Comparison of ENCODE assay signal across 15 cellular contexts in genomic region chr14:92711976-92712653, GRCh38. TPM values are rescaled to one million over a fixed set of nuclear protein-coding genes. Genes with fewer than 3 reads are reported as not detected.
DNase-seq lines count a peak whose midpoint lies in the region; ATAC-seq lines count a peak whose summit lies in the region.
"Had no signal": no experiment of that assay in that cellular context is flagged by ENCODE, and none has a peak within 500 bp of the region (broad histone marks: within the 10 kb centered on the region; RNA-seq: fewer than 3 reads in every experiment).

No MANE protein-coding gene starts in this region.

- H3K27ac Mint-ChIP-seq in T-helper 17 cell, result peak overlapping the region; percentile 34
- no peak overlapping the region for H3K27ac Mint-ChIP-seq in activated naive CD8-positive, alpha-beta T cell treated with anti-CD3 and anti-CD28 coated beads, Interleukin-2, amount 50 U/mL, for 24 hours
- H3K27ac Mint-ChIP-seq: IgD-negative memory B cell had no signal

- no peaks in the 10 kb centered on the region for H3K27me3 Mint-ChIP-seq in T-helper 17 cell
- H3K27me3 Mint-ChIP-seq in activated naive CD8-positive, alpha-beta T cell treated with anti-CD3 and anti-CD28 coated beads, Interleukin-2, amount 50 U/mL, for 24 hours, result no peaks in the 10 kb centered on the region
- H3K27me3 Mint-ChIP-seq: IgD-negative memory B cell had no signal

- ATAC-seq in T-helper 17 cell (no peak), GM21447 (IDR thresholded peaks at IDR 0.05; ENCODE audit: unreplicated experiment) (no peak), GM21381 (IDR thresholded peaks at IDR 0.05; ENCODE audit: unreplicated experiment) (no peak)
- ATAC-seq in activated naive CD8-positive, alpha-beta T cell treated with anti-CD3 and anti-CD28 coated beads, Interleukin-2, amount 50 U/mL, for 24 hours, result no peak
- ATAC-seq: A549, HCT116 had no signal

- peak overlapping the region; percentile 89 for H3K27ac ChIP-seq in cingulate gyrus (ENCODE audit: low read depth, low read length)
- peak overlapping the region; percentile 79 for H3K27ac ChIP-seq in temporal lobe (ENCODE audit: low read depth, low read length)
- H3K27ac ChIP-seq: A549, BLaER1 had no signal

- H3K4me1 Mint-ChIP-seq in T-helper 17 cell, result peaks cover 2% of the 10 kb centered on the region
- no peaks in the 10 kb centered on the region for H3K4me1 Mint-ChIP-seq in activated naive CD8-positive, alpha-beta T cell treated with anti-CD3 and anti-CD28 coated beads, Interleukin-2, amount 50 U/mL, for 24 hours
- H3K4me1 Mint-ChIP-seq: CD8-positive, alpha-beta memory T cell had no signal

- no peaks in the 10 kb centered on the region for H3K9me3 ChIP-seq in T-helper 17 cell (ENCODE audit: control insufficient read depth, low read length, poor library complexity, severe bottlenecking)
- H3K9me3 ChIP-seq: A549, BLaER1, Caco-2 had no signal

- DNase-seq in T-helper 17 cell (no peak), inferior parietal cortex (ENCODE audit: extremely low spot score) (peak; percentile 52)
- DNase-seq in activated naive CD8-positive, alpha-beta T cell treated with anti-CD3 and anti-CD28 coated beads, Interleukin-2, amount 50 U/mL, for 24 hours, result no peak
- DNase-seq: Caco-2; CD8-positive, alpha-beta memory T cell; DND-41; GDM1 had no signal

- peaks cover 4% of the 10 kb centered on the region for H3K36me3 Mint-ChIP-seq in T-helper 17 cell (ENCODE audit: low read depth)
- peaks cover 1% of the 10 kb centered on the region for H3K36me3 Mint-ChIP-seq in activated naive CD8-positive, alpha-beta T cell treated with anti-CD3 and anti-CD28 coated beads, Interleukin-2, amount 50 U/mL, for 24 hours (ENCODE audit: low read depth)

- H3K9me3 Mint-ChIP-seq in activated naive CD8-positive, alpha-beta T cell treated with anti-CD3 and anti-CD28 coated beads, Interleukin-2, amount 50 U/mL, for 24 hours, result no peaks in the 10 kb centered on the region
- H3K9me3 Mint-ChIP-seq: CD8-positive, alpha-beta memory T cell; IgD-negative memory B cell had no signal

- no peak overlapping the region for H3K4me3 Mint-ChIP-seq in T-helper 17 cell
- no peak overlapping the region for H3K4me3 Mint-ChIP-seq in activated naive CD8-positive, alpha-beta T cell treated with anti-CD3 and anti-CD28 coated beads, Interleukin-2, amount 50 U/mL, for 24 hours
- H3K4me3 Mint-ChIP-seq: CD8-positive, alpha-beta memory T cell; IgD-negative memory B cell had no signal

RNA-seq across cellular contexts. Expression of gene LGMN, which starts 36.3 kb away (rescaled TPM):
- total RNA-seq in T-helper 17 cell (1 to 10 TPM; 5.2 to 8.3 TPM), temporal lobe (26.1 TPM)
